8 cellular contexts compared by ENCODE assay signal in the genomic region with DNA sequence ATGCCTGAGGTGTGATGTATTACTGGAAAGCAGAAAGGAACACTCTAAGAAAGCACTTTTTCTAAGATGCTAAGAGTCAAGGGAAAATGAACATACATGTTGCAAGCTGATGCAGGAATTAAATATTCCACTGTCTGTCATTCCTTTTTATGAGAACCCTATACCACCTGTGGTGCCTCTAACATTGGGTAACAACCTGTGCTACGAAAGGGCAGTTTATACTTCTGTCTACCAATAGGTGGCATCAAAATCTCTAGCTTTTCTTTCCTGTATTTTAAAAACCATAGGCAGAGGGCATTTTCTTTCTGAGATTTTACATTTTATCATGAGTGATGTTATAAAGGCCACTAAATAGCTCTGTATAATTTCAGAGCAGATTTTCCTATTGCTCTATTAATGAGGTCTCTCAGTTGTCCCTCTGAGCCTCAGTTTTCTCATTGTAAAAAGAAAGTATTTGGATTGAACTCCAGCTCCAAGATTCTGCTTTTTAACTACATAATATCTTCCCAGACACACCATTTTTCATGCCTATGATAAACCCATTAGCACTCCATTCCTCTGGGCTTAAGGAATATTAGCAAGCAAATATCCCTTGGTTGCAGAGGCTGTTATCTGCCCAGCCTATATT. TPM values are rescaled to one million over a fixed set of nuclear protein-coding genes. Genes with fewer than 3 reads are reported as not detected.
DNase-seq lines count a peak whose midpoint lies in the region; ATAC-seq and TF ChIP-seq lines count a peak whose summit lies in the region.

No MANE protein-coding gene starts in this region.

- H2AK9ac ChIP-seq in IMR-90 (replicated peaks; ENCODE audit: low read depth, low read length, poor library complexity): no peak overlapping the region

- no peak overlapping the region for H4K5ac ChIP-seq in IMR-90 (ENCODE audit: low read depth, low read length)

- TF ChIP-seq CTCF in IMR-90 (conservative IDR thresholded peaks at IDR 0.05; ENCODE audit: low read depth, low read length): peak; percentile 71
- peak; percentile 67 for TF ChIP-seq CTCF in RWPE1 (conservative IDR thresholded peaks at IDR 0.05; ENCODE audit: low read depth)

- no peaks in the 10 kb centered on the region for H3K4me1 ChIP-seq in IMR-90 (ENCODE audit: control insufficient read depth, insufficient read depth, low read length)

- H3K9me3 ChIP-seq in IMR-90 (ENCODE audit: control insufficient read depth, insufficient read depth, low read length): no peaks in the 10 kb centered on the region

- no peak overlapping the region for H3K4me2 ChIP-seq in IMR-90 (ENCODE audit: low read depth, low read length)

- POLR2A ChIA-PET in IMR-90 (lab: Charles Lee; ENCODE audit: unreplicated experiment) (no interaction called here), RWPE1 (lab: Yijun Ruan, JAX; ENCODE audit: low non-redundant PET) (no interaction called here)

- dilution Hi-C loops in IMR-90 (cut with HindIII; ENCODE audit: low sequenced_read_pairs, unreplicated experiment): no loop called here

- H4K91ac ChIP-seq in IMR-90 (ENCODE audit: insufficient read depth, low read depth, low read length): no peak overlapping the region

- BruUV-seq in IMR-90 (replicated peaks; lab: Mats Ljungman, UMichigan): no TSS peak

- no peaks in the 10 kb centered on the region for H3K36me3 ChIP-seq in IMR-90 (ENCODE audit: control insufficient read depth, insufficient read depth, low read length)

- no peak overlapping the region for H3K23ac ChIP-seq in IMR-90 (ENCODE audit: low read depth, low read length)

- H3K27me3 ChIP-seq in IMR-90 (ENCODE audit: control insufficient read depth, insufficient read depth, low read length): peaks cover 15% of the 10 kb centered on the region

- H3K27ac ChIP-seq in IMR-90 (ENCODE audit: insufficient read depth, low read length) (no peak overlapping the region), RWPE1 (no peak overlapping the region)

- CTCF ChIA-PET in IMR-90 (lab: Yijun Ruan, JAX): interaction anchor here (0.6 to 3.6 kb wide), 14 partner anchors 8 to 398 kb away, joined by 3 to 41 read pairs (median 4); no protein-coding TSS in a partner anchor
- CTCF ChIA-PET in RWPE1 (lab: Yijun Ruan, JAX): interaction anchor here (0.6 to 2.5 kb wide), 15 partner anchors 8 to 988 kb away, joined by 3 to 21 read pairs (median 4); no protein-coding TSS in a partner anchor

- no peak overlapping the region for H3K9ac ChIP-seq in IMR-90 (ENCODE audit: low read depth, low read length)

- TF ChIP-seq POLR2A in IMR-90 (IDR thresholded peaks at IDR 0.05; ENCODE audit: low read depth, low read length): no peak

- H4K20me1 ChIP-seq in IMR-90 (ENCODE audit: insufficient read depth, low read length): no peaks in the 10 kb centered on the region

- H2AK5ac ChIP-seq in IMR-90 (ENCODE audit: low read depth, low read length): no peak overlapping the region

- H3K4me3 ChIP-seq in IMR-90 (ENCODE audit: insufficient read depth, low read depth, low read length): no peak overlapping the region

- no peak overlapping the region for H4K8ac ChIP-seq in IMR-90 (ENCODE audit: low read depth in 2 of 2, low read length in 2 of 2)

- no peak overlapping the region for H2BK120ac ChIP-seq in IMR-90 (ENCODE audit: low read depth, low read length)

- H2AFZ ChIP-seq in IMR-90 (replicated peaks; ENCODE audit: low read length, poor library complexity): no peak overlapping the region

- no peak overlapping the region for H3K14ac ChIP-seq in IMR-90 (replicated peaks; ENCODE audit: low read depth, low read length)

- no peak overlapping the region for H3K18ac ChIP-seq in IMR-90 (ENCODE audit: low read depth, low read length)

- H3K79me1 ChIP-seq in IMR-90 (ENCODE audit: low read depth in 1 of 2, low read length in 2 of 2): no peaks in the 10 kb centered on the region

- intact Hi-C loops in IMR-90 (cut with micrococcal nuclease): loop anchor here (1.0 kb wide), 3 partner anchors 142 to 361 kb away; no protein-coding TSS in a partner anchor

- H3K56ac ChIP-seq in IMR-90 (ENCODE audit: extremely low read depth, insufficient read depth, low read length): no peak overlapping the region

- no peak overlapping the region for H2BK5ac ChIP-seq in IMR-90 (ENCODE audit: low read depth, low read length, poor library complexity, severe bottlenecking)

- H2BK20ac ChIP-seq in IMR-90 (ENCODE audit: low read depth, low read length): no peak overlapping the region

- no CpG with 5 or more reads among the region's 1 CpG for WGBS in IMR-90 (ENCODE audit: extremely low coverage in 2 of 2, insufficient read length in 1 of 2), 2 experiments

- H3K4ac ChIP-seq in IMR-90 (ENCODE audit: low read depth, low read length): no peak overlapping the region

- no peak overlapping the region for H2BK15ac ChIP-seq in IMR-90 (ENCODE audit: low read depth, low read length)

- ATAC-seq in IMR-90 (ENCODE audit: low read depth) (peak; percentile 64), HG03097 (IDR thresholded peaks at IDR 0.05; ENCODE audit: low FRiP score, unreplicated experiment) (no peak), GM18858 (IDR thresholded peaks at IDR 0.05; ENCODE audit: unreplicated experiment) (no peak)

- TF ChIP-seq RAD21 in IMR-90 (IDR thresholded peaks at IDR 0.05; ENCODE audit: low read length): peak; percentile 66

- H3K9me1 ChIP-seq in IMR-90 (ENCODE audit: insufficient read depth, low read length): no peaks in the 10 kb centered on the region

- DNase-seq in D341Med (ENCODE audit: low spot score): peak; percentile 33
- peak; percentile 23 for DNase-seq in IMR-90
- DNase-seq in RWPE1 (ENCODE audit: low spot score): peak; percentile 23
- DNase-seq in iPS-NIHi11 (ENCODE audit: low spot score): peak; percentile 33
- no peak for DNase-seq in foreskin melanocyte
- no peak for DNase-seq in central memory CD4-positive, alpha-beta T cell

- in situ Hi-C loops in IMR-90 (cut with MboI; ENCODE audit: low sequenced_read_pairs): loop anchor here (25.0 kb wide), 1 partner anchor 1001 kb away; a partner anchor contains a TSS

TF ChIP-seq in IMR-90, 13 proteins besides CTCF, POLR2A, EP300 and RAD21:
- peak; percentile 72 for TF ChIP-seq SMC3 (IDR thresholded peaks at IDR 0.05; ENCODE audit: low read depth, low read length)
- TF ChIP-seq, protein P1, sequence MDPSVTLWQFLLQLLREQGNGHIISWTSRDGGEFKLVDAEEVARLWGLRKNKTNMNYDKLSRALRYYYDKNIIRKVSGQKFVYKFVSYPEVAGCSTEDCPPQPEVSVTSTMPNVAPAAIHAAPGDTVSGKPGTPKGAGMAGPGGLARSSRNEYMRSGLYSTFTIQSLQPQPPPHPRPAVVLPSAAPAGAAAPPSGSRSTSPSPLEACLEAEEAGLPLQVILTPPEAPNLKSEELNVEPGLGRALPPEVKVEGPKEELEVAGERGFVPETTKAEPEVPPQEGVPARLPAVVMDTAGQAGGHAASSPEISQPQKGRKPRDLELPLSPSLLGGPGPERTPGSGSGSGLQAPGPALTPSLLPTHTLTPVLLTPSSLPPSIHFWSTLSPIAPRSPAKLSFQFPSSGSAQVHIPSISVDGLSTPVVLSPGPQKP (IDR thresholded peaks at IDR 0.05; ENCODE audit: borderline replicate concordance, low read depth, low read length): no peak
TF ChIP-seq in IMR-90: peak in this region for 1.

RNA-seq across cellular contexts. Expression of a gene that starts 3.5 kb away (rescaled TPM):
- total RNA-seq in IMR-90 (2012; rRNA removed): not detected in 2 replicates
- not detected in 2 replicates for polyA plus RNA-seq in IMR-90 (2012; rRNA removed)
- polyA plus RNA-seq in IMR-90 (2012; cell fraction: cytosol; rRNA removed): not detected in 2 replicates
- not detected in 2 replicates for polyA plus RNA-seq in IMR-90 (2012; cell fraction: nucleus; rRNA removed; ENCODE audit: low replicate concordance)

Comparison
In these comparisons a context has a peak if more than half of its experiments do, and no peak if none do; other contexts are left out.
1. DNase-seq: peak in D341Med (single experiment), IMR-90 (single experiment), RWPE1 (single experiment) and iPS-NIHi11 (single experiment); none in foreskin melanocyte (single experiment) and central memory CD4-positive, alpha-beta T cell (single experiment).